In the genomic region with DNA sequence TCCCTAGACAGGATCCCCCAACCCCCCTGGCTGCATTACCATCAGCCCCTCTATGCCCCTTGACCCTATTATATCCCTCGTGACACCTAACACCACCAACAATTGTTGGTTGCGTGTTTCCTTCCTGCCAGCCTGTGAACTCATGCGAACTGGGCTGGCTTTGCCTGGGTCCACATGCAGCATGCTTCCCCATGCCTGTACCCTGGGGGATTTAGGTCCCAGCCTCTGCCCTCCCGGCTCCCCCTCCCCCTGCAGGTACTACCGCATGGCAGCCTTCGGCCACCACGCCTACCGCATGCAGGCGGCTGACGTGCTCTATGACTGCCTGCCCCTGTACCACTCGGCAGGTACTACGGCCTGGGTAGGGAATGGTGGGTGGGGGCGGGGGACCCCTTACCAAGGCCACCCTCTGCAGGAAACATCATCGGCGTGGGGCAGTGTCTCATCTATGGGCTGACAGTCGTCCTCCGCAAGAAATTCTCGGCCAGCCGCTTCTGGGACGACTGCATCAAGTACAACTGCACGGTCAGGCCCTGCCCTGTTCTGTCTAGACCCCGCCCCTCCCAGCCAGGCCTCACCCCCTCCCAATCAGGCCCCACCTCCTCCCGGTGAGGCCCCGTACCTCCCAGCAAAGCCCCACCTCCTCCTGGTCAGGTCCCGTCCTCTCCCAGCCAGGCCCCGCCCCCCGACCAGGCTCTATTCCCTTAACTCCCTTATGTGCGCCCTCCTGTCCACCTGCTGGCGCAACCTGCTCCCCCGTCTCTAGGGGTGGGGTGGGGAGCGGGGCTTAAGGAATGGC, we compare ENCODE assay signal across 8 cellular contexts. TPM values are rescaled to one million over a fixed set of nuclear protein-coding genes. Genes with fewer than 3 reads are reported as not detected.
A peak's percentile ranks its signal among the peaks of the same experiment; 100 is the strongest.
DNase-seq lines count a peak whose midpoint lies in the region; ATAC-seq and TF ChIP-seq lines count a peak whose summit lies in the region.

No MANE protein-coding gene starts in this region.

- H3K4me1 ChIP-seq in GM23248 (ENCODE audit: insufficient read depth) (peaks cover 18% of the 10 kb centered on the region), RWPE2 (ENCODE audit: insufficient read depth, poor library complexity, severe bottlenecking) (no peaks in the 10 kb centered on the region), iPS-18a (ENCODE audit: control insufficient read depth, low read depth, low read length) (peaks cover 9% of the 10 kb centered on the region)

- H3K4me3 ChIP-seq in GM23248 (no peak overlapping the region), RWPE2 (ENCODE audit: severe bottlenecking) (no peak overlapping the region), iPS-18a (ENCODE audit: low read length) (peak overlapping the region; percentile 65)

- ATAC-seq in RWPE2 (ENCODE audit: low read depth) (peak; percentile 80), HG02852 (IDR thresholded peaks at IDR 0.05; ENCODE audit: unreplicated experiment) (no peak), HG03565 (IDR thresholded peaks at IDR 0.05; ENCODE audit: unreplicated experiment) (no peak)

- no peaks in the 10 kb centered on the region for H3K9me2 ChIP-seq in GM23248 (ENCODE audit: insufficient read depth)

- DNase-seq in GM23248 (peak; percentile 46), RWPE2 (ENCODE audit: low spot score) (no peak), hepatic stellate cell (ENCODE audit: low spot score) (no peak)
- peak; percentile 51 for DNase-seq in activated gamma-delta T cell treated with anti-CD3 and anti-CD28 coated beads, Interleukin-2, amount 50 U/mL, for 16 hours (ENCODE audit: low read depth)
- DNase-seq in stimulated activated CD4-positive, alpha-beta T cell treated with anti-CD3 and anti-CD28 coated beads, Interleukin-2, amount 100 ng/mL, for 4 hours (ENCODE audit: low read depth), result peak; percentile 65

- H3K9me3 ChIP-seq in GM23248 (ENCODE audit: low read depth), result no peaks in the 10 kb centered on the region
- no peaks in the 10 kb centered on the region for H3K9me3 ChIP-seq in RWPE2 (ENCODE audit: severe bottlenecking)
- no peaks in the 10 kb centered on the region for H3K9me3 ChIP-seq in iPS-18a (ENCODE audit: control insufficient read depth, low read depth, low read length)

- H3K9ac ChIP-seq in GM23248 (no peak overlapping the region), iPS-18a (ENCODE audit: low read length) (peak overlapping the region; percentile 41)

- H4K20me1 ChIP-seq in GM23248 (ENCODE audit: insufficient read depth), result no peaks in the 10 kb centered on the region

- no peak overlapping the region for H3K4me2 ChIP-seq in GM23248 (ENCODE audit: unreplicated experiment)

- no peaks in the 10 kb centered on the region for H3K27me3 ChIP-seq in GM23248 (replicated peaks; ENCODE audit: insufficient read depth)
- H3K27me3 ChIP-seq in RWPE2 (ENCODE audit: insufficient read depth, poor library complexity, severe bottlenecking), result no peaks in the 10 kb centered on the region
- H3K27me3 ChIP-seq in iPS-18a (ENCODE audit: control insufficient read depth, insufficient read depth, low read length), result no peaks in the 10 kb centered on the region

- H3K27ac ChIP-seq in GM23248 (no peak overlapping the region), RWPE2 (ENCODE audit: poor library complexity, severe bottlenecking) (no peak overlapping the region), iPS-18a (ENCODE audit: low read length) (peak overlapping the region; percentile 52)

- no peak overlapping the region for H2AFZ ChIP-seq in GM23248

- no peak for TF ChIP-seq CTCF in RWPE2 (IDR thresholded peaks at IDR 0.05; ENCODE audit: poor library complexity, severe bottlenecking)

- H3K79me2 ChIP-seq in GM23248 (ENCODE audit: insufficient read depth), result peaks cover 14% of the 10 kb centered on the region; the same call in 1 of the 2 replicates

- peaks cover 24% of the 10 kb centered on the region for H3F3A ChIP-seq in GM23248 (ENCODE audit: insufficient read depth)

- no peaks in the 10 kb centered on the region for H3K36me3 ChIP-seq in GM23248 (ENCODE audit: low read depth)
- no peaks in the 10 kb centered on the region for H3K36me3 ChIP-seq in RWPE2 (ENCODE audit: low read depth)
- no peaks in the 10 kb centered on the region for H3K36me3 ChIP-seq in iPS-18a (ENCODE audit: control insufficient read depth, low read depth, low read length)

- in situ Hi-C loops in GM23248 (cut with MboI), result no loop called here

- WGBS in GM23248 (ENCODE audit: low coverage in 1 of 2, low lambda C conversion rate in 2 of 2, missing lambda C conversion rate in 2 of 2), 2 experiments, result 76 to 88% methylated on average over 20 to 31 of the region's 31 CpGs

RNA-seq across cellular contexts. Expression of gene SLC27A1, which starts 18.5 kb away (rescaled TPM):
- 30.0 and 34.0 TPM in 2 replicates for total RNA-seq in GM23248 (2014; rRNA removed; shearing (Covaris generic))
- 20.4 and 21.9 TPM in 2 replicates for polyA plus RNA-seq in GM23248 (2016; fragmentation: Nextera tagmentation; extraction: Ambion mirVana)

RNA-seq across cellular contexts. Expression of gene PGLS, which starts 22.7 kb away (rescaled TPM):
- 96.0 and 125 TPM in 2 replicates for total RNA-seq in GM23248 (2014; rRNA removed; shearing (Covaris generic))
- polyA plus RNA-seq in GM23248 (2016; fragmentation: Nextera tagmentation; extraction: Ambion mirVana), result 135 and 140 TPM in 2 replicates

RNA-seq across cellular contexts. Expression of gene NXNL1, which starts 28.1 kb away (rescaled TPM):
- not detected in 2 replicates for total RNA-seq in GM23248 (2014; rRNA removed; shearing (Covaris generic))
- not detected in 2 replicates for polyA plus RNA-seq in GM23248 (2016; fragmentation: Nextera tagmentation; extraction: Ambion mirVana)

RNA-seq across cellular contexts. Expression of gene TMEM221, which starts 40.3 kb away (rescaled TPM):
- total RNA-seq in GM23248 (2014; rRNA removed; shearing (Covaris generic)), result 0.22 TPM in 1 of 2 replicates, not detected in the other
- polyA plus RNA-seq in GM23248 (2016; fragmentation: Nextera tagmentation; extraction: Ambion mirVana), result 0.30 TPM in 1 of 2 replicates, not detected in the other

Comparison
In these comparisons a context has a peak if more than half of its experiments do, and no peak if none do; other contexts are left out.
1. DNase-seq: peak in GM23248 (single experiment), activated gamma-delta T cell treated with anti-CD3 and anti-CD28 coated beads, Interleukin-2, amount 50 U/mL, for 16 hours (single experiment) and stimulated activated CD4-positive, alpha-beta T cell treated with anti-CD3 and anti-CD28 coated beads, Interleukin-2, amount 100 ng/mL, for 4 hours (single experiment); none in RWPE2 (single experiment) and hepatic stellate cell (single experiment).